29 cellular contexts compared by ENCODE assay signal in genomic region chr20:57865266-57865665, GRCh38.
"Had no signal": no experiment of that assay in that cellular context is flagged by ENCODE, and none has a peak within 500 bp of the region (broad histone marks: within the 10 kb centered on the region; RNA-seq: fewer than 3 reads in every experiment).

No MANE protein-coding gene starts in this region.

- H2AFZ ChIP-seq: hepatocyte had no signal

- DNase-seq: effector CD8-positive, alpha-beta T cell; endodermal cell; foreskin fibroblast; heart left ventricle; kidney; mesenchymal stem cell; mucosa of descending colon; naive B cell; nucleus accumbens; sigmoid colon; stimulated activated CD4-positive, alpha-beta T cell treated with anti-CD3 and anti-CD28 coated beads, Interleukin-2, amount 100 ng/mL, for 24 hours; stimulated activated CD4-positive, alpha-beta T cell treated with anti-CD3 and anti-CD28 coated beads, Interleukin-4, amount 100 ng/mL, for 24 hours; stimulated activated naive CD4-positive, alpha-beta T cell treated with Interleukin-2 at 50 U/mL for 16 hours; stomach; thyroid gland; trophoblast cell had no signal

- H3K27ac ChIP-seq: epithelial cell of prostate, gastroesophageal sphincter, heart left ventricle, hepatocyte, prostate gland, right atrium auricular region, sigmoid colon, stomach, thyroid gland, vagina had no signal

- H3K36me3 ChIP-seq: gastroesophageal sphincter, heart left ventricle, prostate gland, right atrium auricular region, sigmoid colon, stomach, thyroid gland, vagina had no signal

- FAIRE-seq: kidney had no signal

- H3K9me3 ChIP-seq: gastroesophageal sphincter, mucosa of descending colon, prostate gland, right atrium auricular region, sigmoid colon, stomach, thyroid gland, vagina had no signal

- H3K4me3 Mint-ChIP-seq: dendritic cell treated with granulocyte-macrophage colony-stimulating factor and Interleukin-4, amounts not matched to agents 40 ng/mL and 50 ng/mL, for 4 days; endodermal cell; mesothelial cell of epicardium; naive B cell; nephron; stimulated activated effector memory CD8-positive, alpha-beta T cell treated with anti-CD3 and anti-CD28 coated beads, Interleukin-12 subunit alpha, Interleukin-12 subunit beta, amount 100 ng/mL, for 72 hours had no signal

- ATAC-seq: esophagus mucosa; gastroesophageal sphincter; heart left ventricle; left lobe of liver; mucosa of descending colon; stimulated activated effector memory CD8-positive, alpha-beta T cell treated with anti-CD3 and anti-CD28 coated beads, Interleukin-12 subunit alpha, Interleukin-12 subunit beta, amount 100 ng/mL, for 72 hours had no signal

- H3K36me3 Mint-ChIP-seq: mesothelial cell of epicardium; naive B cell; stimulated activated effector memory CD8-positive, alpha-beta T cell treated with anti-CD3 and anti-CD28 coated beads, Interleukin-12 subunit alpha, Interleukin-12 subunit beta, amount 100 ng/mL, for 72 hours had no signal

- H3K4me3 ChIP-seq: gastroesophageal sphincter, heart left ventricle, hepatocyte, lung, mucosa of descending colon, prostate gland, right atrium auricular region, sigmoid colon, stomach, thyroid gland, vagina had no signal

- H3K4me2 ChIP-seq: hepatocyte had no signal

- H3K4me1 ChIP-seq: gastroesophageal sphincter, prostate gland, right atrium auricular region, sigmoid colon, stomach, thyroid gland had no signal

- H3K27me3 ChIP-seq: right atrium auricular region, sigmoid colon, thyroid gland, vagina had no signal

- H3K9me3 Mint-ChIP-seq: dendritic cell treated with granulocyte-macrophage colony-stimulating factor and Interleukin-4, amounts not matched to agents 40 ng/mL and 50 ng/mL, for 4 days; endodermal cell; stimulated activated effector memory CD8-positive, alpha-beta T cell treated with anti-CD3 and anti-CD28 coated beads, Interleukin-12 subunit alpha, Interleukin-12 subunit beta, amount 100 ng/mL, for 72 hours had no signal

- H3K27ac Mint-ChIP-seq: dendritic cell treated with granulocyte-macrophage colony-stimulating factor and Interleukin-4, amounts not matched to agents 40 ng/mL and 50 ng/mL, for 4 days; endodermal cell; mesothelial cell of epicardium; stimulated activated effector memory CD8-positive, alpha-beta T cell treated with anti-CD3 and anti-CD28 coated beads, Interleukin-12 subunit alpha, Interleukin-12 subunit beta, amount 100 ng/mL, for 72 hours had no signal

- H3K79me2 ChIP-seq: hepatocyte had no signal
